In genomic region chr22:29605236-29605850, GRCh38 we compare ENCODE assay signal across 11 cellular contexts. TPM values are rescaled to one million over a fixed set of nuclear protein-coding genes. Genes with fewer than 3 reads are reported as not detected.
DNase-seq lines count a peak whose midpoint lies in the region; ATAC-seq and TF ChIP-seq lines count a peak whose summit lies in the region.
"Had no signal": no experiment of that assay in that cellular context is flagged by ENCODE, and none has a peak within 500 bp of the region (broad histone marks: within the 10 kb centered on the region; RNA-seq: fewer than 3 reads in every experiment).

No MANE protein-coding gene starts in this region.

- CTCF ChIA-PET in AG04450 (lab: Charles Lee) (interaction anchor here (2.1 kb wide), 1 partner anchor 21 kb away, joined by 13 read pairs; no protein-coding TSS in a partner anchor), HCT116 (lab: Charles Lee) (interaction anchor here (1.3 kb wide), 1 partner anchor 52 kb away, joined by 5 read pairs; the partner anchor contains the start of gene THOC5)

- H3K36me3 ChIP-seq in HCT116 (ENCODE audit: control insufficient read depth in 1 of 2, insufficient read depth in 2 of 2, low read length in 2 of 2) = peaks cover 0 to 10% of the 10 kb centered on the region in 2 experiments; a peak in 1 of 4 replicates

- H3K4me3 ChIP-seq in AG04450 (ENCODE audit: low read depth, low read length) (peak overlapping the region; percentile 77), HCT116 (replicated peaks in 1 of 2; ENCODE audit: low read depth in 1 of 2, low read length in 2 of 2) (peak overlapping the region; percentile 76 to 92; a peak in 3 of 4 replicates)

- no peaks in the 10 kb centered on the region for H3K9me2 ChIP-seq in HCT116 (ENCODE audit: insufficient read depth)

- intact Hi-C loops in HCT116 (cut with micrococcal nuclease) = no loop called here
- intact Hi-C loops in activated T-helper 1 cell treated with anti-CD3 and anti-CD28 coated beads, Interleukin-12 subunit alpha, Interleukin-12 subunit beta, Interleukin-2, Interleukin-4 antibody, amounts not matched to agents 30 ng/mL and 10 ng/mL and 1 ng/mL, durations not matched to agents 14 hours and 24 hours and 36 hours (cut with micrococcal nuclease) = loop anchor here (2.0 to 10.0 kb wide), 2 partner anchors 233 to 989 kb away; partner anchors contain the start of genes ASCC2 and PES1

- peak overlapping the region; percentile 94 for H3K27ac Mint-ChIP-seq in activated T-helper 1 cell treated with anti-CD3 and anti-CD28 coated beads, Interleukin-12 subunit alpha, Interleukin-12 subunit beta, Interleukin-2, Interleukin-4 antibody, amounts not matched to agents 30 ng/mL and 10 ng/mL and 1 ng/mL, durations not matched to agents 14 hours and 24 hours and 36 hours
- H3K27ac Mint-ChIP-seq in memory B cell = no peak overlapping the region
- no peak overlapping the region for H3K27ac Mint-ChIP-seq in stimulated activated memory B cell treated with anti-CD40 and anti-IgM and Interleukin-4, amounts not matched to agents 10 μg/mL and 1 μg/mL and 100 μg/mL, for 72 hours

- RAD21 ChIA-PET in HCT116 (lab: Charles Lee; ENCODE audit: low non-redundant PET in 1 of 2, low total read pairs in 2 of 2, uncharacterized antibody in 2 of 2, unreplicated experiment in 2 of 2) = no interaction called here

- peaks cover 16 to 31% of the 10 kb centered on the region in 2 experiments for H3K4me1 ChIP-seq in HCT116 (ENCODE audit: control insufficient read depth in 1 of 2, insufficient read depth in 2 of 2, low read length in 2 of 2)

- H2AFZ ChIP-seq in HCT116 (ENCODE audit: low read depth, low read length, poor library complexity, severe bottlenecking) = no peak overlapping the region

- H3K9me3 ChIP-seq in AG04450 (ENCODE audit: control insufficient read depth, insufficient read depth, low read length) (peaks cover 6% of the 10 kb centered on the region; the same call in 1 of the 2 replicates), HCT116 (ENCODE audit: control insufficient read depth in 1 of 2, insufficient read depth in 1 of 2, low read depth in 1 of 2, low read length in 2 of 2) (no peaks in the 10 kb centered on the region)

- peaks cover 64% of the 10 kb centered on the region for H3K79me2 ChIP-seq in HCT116 (ENCODE audit: insufficient read depth, low read length)

- H4K20me1 ChIP-seq in HCT116 (ENCODE audit: insufficient read depth) = no peaks in the 10 kb centered on the region

- H3K4me2 ChIP-seq in HCT116 (ENCODE audit: low read length) = peak overlapping the region; percentile 94

- peaks cover 30% of the 10 kb centered on the region for H3K4me1 Mint-ChIP-seq in activated T-helper 1 cell treated with anti-CD3 and anti-CD28 coated beads, Interleukin-12 subunit alpha, Interleukin-12 subunit beta, Interleukin-2, Interleukin-4 antibody, amounts not matched to agents 30 ng/mL and 10 ng/mL and 1 ng/mL, durations not matched to agents 14 hours and 24 hours and 36 hours (ENCODE audit: low read depth)
- peaks cover 10% of the 10 kb centered on the region for H3K4me1 Mint-ChIP-seq in memory B cell
- H3K4me1 Mint-ChIP-seq in stimulated activated memory B cell treated with anti-CD40 and anti-IgM and Interleukin-4, amounts not matched to agents 10 μg/mL and 1 μg/mL and 100 μg/mL, for 72 hours = peaks cover 25% of the 10 kb centered on the region

- peak overlapping the region; percentile 96 for H3K4me3 Mint-ChIP-seq in activated T-helper 1 cell treated with anti-CD3 and anti-CD28 coated beads, Interleukin-12 subunit alpha, Interleukin-12 subunit beta, Interleukin-2, Interleukin-4 antibody, amounts not matched to agents 30 ng/mL and 10 ng/mL and 1 ng/mL, durations not matched to agents 14 hours and 24 hours and 36 hours
- H3K4me3 Mint-ChIP-seq in memory B cell = peak overlapping the region; percentile 14
- H3K4me3 Mint-ChIP-seq in stimulated activated memory B cell treated with anti-CD40 and anti-IgM and Interleukin-4, amounts not matched to agents 10 μg/mL and 1 μg/mL and 100 μg/mL, for 72 hours = no peak overlapping the region

- POLR2A ChIA-PET in AG04450 (lab: Yijun Ruan, JAX) (interaction anchor here (0.6 to 1.3 kb wide), 2 partner anchors 11 to 21 kb away, joined by 4 to 6 read pairs; no protein-coding TSS in a partner anchor), HCT116 (lab: Charles Lee) (interaction anchor here (0.8 to 1.6 kb wide), 2 partner anchors 18 to 210 kb away, joined by 3 to 4 read pairs; no protein-coding TSS in a partner anchor)

- H3K27ac ChIP-seq in AG04450 (ENCODE audit: low read depth, low read length) = no peak overlapping the region
- H3K27ac ChIP-seq in HCT116 (ENCODE audit: low read depth, low read length) = no peak overlapping the region

- DNase-seq in AG04450 (ENCODE audit: low read depth, low spot score) = no peak
- DNase-seq in HCT116 (ENCODE audit: low read depth, low spot score) = no peak
- DNase-seq in activated T-helper 1 cell treated with anti-CD3 and anti-CD28 coated beads, Interleukin-12 subunit alpha, Interleukin-12 subunit beta, Interleukin-2, Interleukin-4 antibody, amounts not matched to agents 30 ng/mL and 10 ng/mL and 1 ng/mL, durations not matched to agents 14 hours and 24 hours and 36 hours (ENCODE audit: low spot score) = no peak
- no peak for DNase-seq in memory B cell (ENCODE audit: low spot score in 2 of 2)
- DNase-seq in kidney tubule cell (ENCODE audit: low spot score) = no peak
- no peak for DNase-seq in NCI-H1694 (lab: John Stamatoyannopoulos, UW)
- DNase-seq: activated CD4-positive, alpha-beta T cell treated with anti-CD3 and anti-CD28 coated beads, Interleukin-2, amount 50 U/mL, for 4 hours; caudate nucleus; NCI-H1048 had no signal

- no peak for TF ChIP-seq POLR2A in HCT116 (IDR thresholded peaks at IDR 0.05; ENCODE audit: borderline replicate concordance, extremely low read depth, insufficient read depth, insufficient read length)

- H3K9ac ChIP-seq in HCT116 (ENCODE audit: low read length) = no peak overlapping the region

- no peaks in the 10 kb centered on the region for H3K9me3 Mint-ChIP-seq in activated T-helper 1 cell treated with anti-CD3 and anti-CD28 coated beads, Interleukin-12 subunit alpha, Interleukin-12 subunit beta, Interleukin-2, Interleukin-4 antibody, amounts not matched to agents 30 ng/mL and 10 ng/mL and 1 ng/mL, durations not matched to agents 14 hours and 24 hours and 36 hours
- no peaks in the 10 kb centered on the region for H3K9me3 Mint-ChIP-seq in memory B cell
- no peaks in the 10 kb centered on the region for H3K9me3 Mint-ChIP-seq in stimulated activated memory B cell treated with anti-CD40 and anti-IgM and Interleukin-4, amounts not matched to agents 10 μg/mL and 1 μg/mL and 100 μg/mL, for 72 hours

- BruUV-seq in HCT116 (replicated peaks; lab: Mats Ljungman, UMichigan) = no TSS peak

- TF ChIP-seq RAD21 in HCT116 (IDR thresholded peaks at IDR 0.05; ENCODE audit: low read depth) = no peak

- peaks cover 9% of the 10 kb centered on the region for H3K36me3 Mint-ChIP-seq in activated T-helper 1 cell treated with anti-CD3 and anti-CD28 coated beads, Interleukin-12 subunit alpha, Interleukin-12 subunit beta, Interleukin-2, Interleukin-4 antibody, amounts not matched to agents 30 ng/mL and 10 ng/mL and 1 ng/mL, durations not matched to agents 14 hours and 24 hours and 36 hours (ENCODE audit: low read depth)
- no peaks in the 10 kb centered on the region for H3K36me3 Mint-ChIP-seq in memory B cell
- H3K36me3 Mint-ChIP-seq in stimulated activated memory B cell treated with anti-CD40 and anti-IgM and Interleukin-4, amounts not matched to agents 10 μg/mL and 1 μg/mL and 100 μg/mL, for 72 hours = peaks cover 6% of the 10 kb centered on the region

- no peaks in the 10 kb centered on the region for H3K27me3 ChIP-seq in AG04450 (ENCODE audit: control insufficient read depth, insufficient read depth, low read length)
- no peaks in the 10 kb centered on the region for H3K27me3 ChIP-seq in HCT116 (ENCODE audit: insufficient read depth, low read length)

- H3K27me3 Mint-ChIP-seq in activated T-helper 1 cell treated with anti-CD3 and anti-CD28 coated beads, Interleukin-12 subunit alpha, Interleukin-12 subunit beta, Interleukin-2, Interleukin-4 antibody, amounts not matched to agents 30 ng/mL and 10 ng/mL and 1 ng/mL, durations not matched to agents 14 hours and 24 hours and 36 hours (ENCODE audit: insufficient read depth) = no peaks in the 10 kb centered on the region
- H3K27me3 Mint-ChIP-seq in memory B cell = no peaks in the 10 kb centered on the region
- no peaks in the 10 kb centered on the region for H3K27me3 Mint-ChIP-seq in stimulated activated memory B cell treated with anti-CD40 and anti-IgM and Interleukin-4, amounts not matched to agents 10 μg/mL and 1 μg/mL and 100 μg/mL, for 72 hours

- ATAC-seq in HCT116 (no peak), memory B cell (ENCODE audit: low read depth) (no peak), GM18907 (IDR thresholded peaks at IDR 0.05; ENCODE audit: unreplicated experiment) (no peak)
- no peak for ATAC-seq in stimulated activated memory B cell treated with anti-CD40 and anti-IgM and Interleukin-4, amounts not matched to agents 10 μg/mL and 1 μg/mL and 100 μg/mL, for 72 hours

- TF ChIP-seq CTCF in AG04450 (IDR thresholded peaks at IDR 0.05; ENCODE audit: low read depth, low read length) = no peak
- no peak for TF ChIP-seq CTCF in HCT116 (IDR thresholded peaks at IDR 0.05 in 2 of 3, conservative IDR thresholded peaks at IDR 0.05 in 1 of 3; ENCODE audit: borderline replicate concordance in 1 of 3, insufficient read depth in 1 of 3, low read depth in 2 of 3, low read length in 2 of 3)

TF ChIP-seq in HCT116, 20 proteins besides CTCF, POLR2A, EP300 and RAD21 (continues in another document):
- no peak for TF ChIP-seq EZH2 (IDR thresholded peaks at IDR 0.05)

RNA-seq across cellular contexts. Expression of gene NF2, which starts 1.9 kb away (rescaled TPM):
- 52.3 and 57.6 TPM in 2 replicates for polyA plus RNA-seq in AG04450 (2011; rRNA removed)
- 86.0 and 94.3 TPM in 2 replicates for polyA minus RNA-seq in AG04450 (2011; rRNA and poly(A)+ RNA removed)
- total RNA-seq in HCT116 (2021; ENCODE audit: unreplicated experiment) = 70.2 TPM
- 19.7 and 23.2 TPM in 2 replicates for polyA plus RNA-seq in HCT116 (2012)
- total RNA-seq in activated T-helper 1 cell treated with anti-CD3 and anti-CD28 coated beads, Interleukin-12 subunit alpha, Interleukin-12 subunit beta, Interleukin-2, Interleukin-4 antibody, amounts not matched to agents 30 ng/mL and 10 ng/mL and 1 ng/mL, durations not matched to agents 14 hours and 24 hours and 36 hours = 65.7 and 66.1 TPM in 2 replicates

RNA-seq across cellular contexts. Expression of gene NIPSNAP1, which starts 24.4 kb away (rescaled TPM):
- polyA plus RNA-seq in AG04450 (2011; rRNA removed) = 84.4 and 89.5 TPM in 2 replicates
- 51.8 and 59.8 TPM in 2 replicates for polyA minus RNA-seq in AG04450 (2011; rRNA and poly(A)+ RNA removed)
- total RNA-seq in HCT116 (2021; ENCODE audit: unreplicated experiment) = 101 TPM
- polyA plus RNA-seq in HCT116 (2012) = 88.9 and 104 TPM in 2 replicates
- total RNA-seq in activated T-helper 1 cell treated with anti-CD3 and anti-CD28 coated beads, Interleukin-12 subunit alpha, Interleukin-12 subunit beta, Interleukin-2, Interleukin-4 antibody, amounts not matched to agents 30 ng/mL and 10 ng/mL and 1 ng/mL, durations not matched to agents 14 hours and 24 hours and 36 hours = 43.7 and 44.7 TPM in 2 replicates

RNA-seq across cellular contexts. Expression of gene THOC5, which starts 51.8 kb away (rescaled TPM):
- 92.0 and 93.7 TPM in 2 replicates for polyA plus RNA-seq in AG04450 (2011; rRNA removed)
- 91.7 and 110 TPM in 2 replicates for polyA minus RNA-seq in AG04450 (2011; rRNA and poly(A)+ RNA removed)
- total RNA-seq in HCT116 (2021; ENCODE audit: unreplicated experiment) = 80.6 TPM
- polyA plus RNA-seq in HCT116 (2012) = 60.9 and 66.3 TPM in 2 replicates
- total RNA-seq in activated T-helper 1 cell treated with anti-CD3 and anti-CD28 coated beads, Interleukin-12 subunit alpha, Interleukin-12 subunit beta, Interleukin-2, Interleukin-4 antibody, amounts not matched to agents 30 ng/mL and 10 ng/mL and 1 ng/mL, durations not matched to agents 14 hours and 24 hours and 36 hours = 69.0 and 76.2 TPM in 2 replicates
